ENCODE assay signal across 24 cellular contexts in genomic region chr18:45295388-45295787, GRCh38.
DNase-seq lines count a peak whose midpoint lies in the region; ATAC-seq, FAIRE-seq and TF ChIP-seq lines count a peak whose summit lies in the region.
"Had no signal": no experiment of that assay in that cellular context is flagged by ENCODE, and none has a peak within 500 bp of the region (broad histone marks: within the 10 kb centered on the region; RNA-seq: fewer than 3 reads in every experiment).

No MANE protein-coding gene starts in this region.

- POLR2A ChIA-PET in K562 (lab: Yijun Ruan, JAX): no interaction called here

- TF ChIP-seq EP300 in K562 (IDR thresholded peaks at IDR 0.05; ENCODE audit: low read length): no peak
- no peak for TF ChIP-seq EP300 in neural cell (conservative IDR thresholded peaks at IDR 0.05; ENCODE audit: poor library complexity, severe bottlenecking)

- CTCF ChIA-PET in K562 (lab: Yijun Ruan, JAX; ENCODE audit: low intra/inter-chr PET ratio): no interaction called here

- WGBS in K562 (ENCODE audit: insufficient coverage, low coverage, missing lambda C conversion rate): 3% methylated on average over 6 of the region's 6 CpGs

- H2AFZ ChIP-seq in K562 (ENCODE audit: low read depth, low read length) (no peak overlapping the region), neural cell (ENCODE audit: low read depth, low read length) (no peak overlapping the region)

- intact Hi-C loops in K562 (cut with micrococcal nuclease): no loop called here
- intact Hi-C loops in sciatic nerve (cut with DNase I): no loop called here

- BruUV-seq in K562 (replicated peaks; lab: Mats Ljungman, UMichigan): no TSS peak

- H3K79me2 ChIP-seq in K562 (ENCODE audit: control insufficient read depth, insufficient read depth, low read length): no peaks in the 10 kb centered on the region
- no peaks in the 10 kb centered on the region for H3K79me2 ChIP-seq in neural cell (replicated peaks; ENCODE audit: insufficient read depth, low read length)

- no peak overlapping the region for H3K27ac ChIP-seq in K562 (ENCODE audit: extremely low read depth, low read depth, low read length)
- peak overlapping the region; percentile 19 for H3K27ac ChIP-seq in neural cell (ENCODE audit: low read length)
- no peak overlapping the region for H3K27ac ChIP-seq in right atrium auricular region
- H3K27ac ChIP-seq: BLaER1 had no signal

- ATAC-seq in K562: no peak
- peak; percentile 50 for ATAC-seq in sciatic nerve
- no peak for ATAC-seq in HG03565 (IDR thresholded peaks at IDR 0.05; ENCODE audit: unreplicated experiment)
- no peak for ATAC-seq in GM18517 (IDR thresholded peaks at IDR 0.05; ENCODE audit: unreplicated experiment)

- in situ Hi-C loops in K562 (cut with MboI): no loop called here

- H3K9me3 ChIP-seq in K562 (replicated peaks; ENCODE audit: control insufficient read depth, insufficient read depth, low read depth, low read length) (no peaks in the 10 kb centered on the region), neural cell (ENCODE audit: low read length) (no peaks in the 10 kb centered on the region), right atrium auricular region (no peaks in the 10 kb centered on the region)
- H3K9me3 ChIP-seq: BE2C, BLaER1 had no signal

- H4K20me1 ChIP-seq in K562 (replicated peaks; ENCODE audit: control insufficient read depth, insufficient read depth, low read length) (no peaks in the 10 kb centered on the region), neural cell (ENCODE audit: insufficient read depth) (no peaks in the 10 kb centered on the region)
- H4K20me1 ChIP-seq: BLaER1 had no signal

- TF ChIP-seq POLR2A in K562 (conservative IDR thresholded peaks at IDR 0.05): no peak

- H3K4me2 ChIP-seq in K562 (ENCODE audit: insufficient read depth, low read length) (no peak overlapping the region), neural cell (ENCODE audit: low read length) (no peak overlapping the region)
- H3K4me2 ChIP-seq: BLaER1 had no signal

- H3K4me3 ChIP-seq in K562: no peak overlapping the region
- no peak overlapping the region for H3K4me3 ChIP-seq in neural cell (ENCODE audit: low read length)
- H3K4me3 ChIP-seq in right atrium auricular region: no peak overlapping the region
- H3K4me3 ChIP-seq: BLaER1 had no signal

- FAIRE-seq in K562 (lab: Jason Lieb, UNC): no peak
- FAIRE-seq: A204.1, G401.6, GM12891 had no signal

- TF ChIP-seq CTCF in K562 (IDR thresholded peaks at IDR 0.05 in 2 of 3, conservative IDR thresholded peaks at IDR 0.05 in 1 of 3; ENCODE audit: insufficient read depth in 2 of 3, low read depth in 1 of 3, low read length in 3 of 3): no peak
- TF ChIP-seq CTCF in neural cell (IDR thresholded peaks at IDR 0.05; ENCODE audit: poor library complexity, severe bottlenecking): no peak
- TF ChIP-seq CTCF in right atrium auricular region (IDR thresholded peaks at IDR 0.05): no peak

- TF ChIP-seq RAD21 in K562 (CRISPR knock-in tag; conservative IDR thresholded peaks at IDR 0.05 in 1 of 2, IDR thresholded peaks at IDR 0.05 in 1 of 2) (no peak), neural cell (conservative IDR thresholded peaks at IDR 0.05) (no peak)

- peak; percentile 62 for DNase-seq in NCI-H2227 treated with DMSO at 0.1 percent for 48 hours (lab: John Stamatoyannopoulos, UW)
- DNase-seq in K562 (ENCODE audit: extremely low read depth in 1 of 4, low spot score in 3 of 4): peak in 1 of 4 experiments; percentile 1
- DNase-seq in sciatic nerve (ENCODE audit: low spot score): no peak
- no peak for DNase-seq in NOMO-1 treated with dmso at 0.1 percent for 144 hours (lab: John Stamatoyannopoulos, UW; ENCODE audit: unreplicated experiment)
- no peak for DNase-seq in right atrium auricular region (ENCODE audit: low spot score)
- DNase-seq: 8988T; ACHN; BE2C; C1 segment of cervical spinal cord; CD4-positive, alpha-beta memory T cell; CD4-positive, CD25-positive, alpha-beta regulatory T cell; CD8-positive, alpha-beta memory T cell; COR-L47; DMS 273 treated with DMSO at 0.1 percent for 48 hours; DMS153; DMS79 treated with DMSO at 0.1 percent for 48 hours; GF-D8 had no signal

- H3K9me2 ChIP-seq in neural cell (ENCODE audit: insufficient read depth, low read length): no peaks in the 10 kb centered on the region

- H3K4me1 ChIP-seq in K562 (replicated peaks in 1 of 2; ENCODE audit: control insufficient read depth in 2 of 2, insufficient read depth in 2 of 2, low read length in 2 of 2) (no peaks in the 10 kb centered on the region), right atrium auricular region (no peaks in the 10 kb centered on the region)
- H3K4me1 ChIP-seq: BE2C had no signal

- H3K9me1 ChIP-seq in K562 (ENCODE audit: control insufficient read depth, insufficient read depth, low read length): no peaks in the 10 kb centered on the region

- peaks cover 14% of the 10 kb centered on the region for H3F3A ChIP-seq in neural cell (ENCODE audit: insufficient read depth, low read length, poor library complexity, severe bottlenecking)

- no peak overlapping the region for H3K9ac ChIP-seq in K562 (ENCODE audit: insufficient read depth in 1 of 2, low read depth in 2 of 2, low read length in 2 of 2)
- no peak overlapping the region for H3K9ac ChIP-seq in neural cell (ENCODE audit: low read length)
- H3K9ac ChIP-seq: BLaER1 had no signal

- H3K27me3 ChIP-seq in K562 (ENCODE audit: control insufficient read depth in 2 of 2, insufficient read depth in 2 of 2, low read length in 2 of 2) (no peaks in the 10 kb centered on the region), neural cell (ENCODE audit: insufficient read depth, low read depth, low read length) (no peaks in the 10 kb centered on the region), right atrium auricular region (no peaks in the 10 kb centered on the region)
- H3K27me3 ChIP-seq: BE2C, BLaER1 had no signal

- H3K36me3 ChIP-seq in K562 (ENCODE audit: control insufficient read depth, insufficient read depth, low read length) (no peaks in the 10 kb centered on the region), neural cell (ENCODE audit: insufficient read depth, low read length) (no peaks in the 10 kb centered on the region), right atrium auricular region (no peaks in the 10 kb centered on the region)
- H3K36me3 ChIP-seq: BE2C, BLaER1 had no signal

TF ChIP-seq in K562, 482 proteins besides CTCF, POLR2A, EP300 and RAD21:
- peak; percentile 37; the same call in 1 of the 2 replicates for TF ChIP-seq TAL1 (IDR thresholded peaks at IDR 0.05)
- no peak for TF ChIP-seq FOXP1 (CRISPR knock-in tag; IDR thresholded peaks at IDR 0.05)
- no peak for TF ChIP-seq COPS2 (conservative IDR thresholded peaks at IDR 0.05)
- TF ChIP-seq TCF15 (CRISPR knock-in tag; IDR thresholded peaks at IDR 0.05): no peak
- no peak for TF ChIP-seq ARID2 (IDR thresholded peaks at IDR 0.05)
- TF ChIP-seq CBFA2T3 (IDR thresholded peaks at IDR 0.05): peak; percentile 39
- TF ChIP-seq CXXC5 (CRISPR knock-in tag; IDR thresholded peaks at IDR 0.05): no peak
TF ChIP-seq in K562: peak in this region for 2.

TF ChIP-seq in neural cell, 6 proteins besides CTCF, POLR2A, EP300 and RAD21:
- TF ChIP-seq REST (IDR thresholded peaks at IDR 0.05; ENCODE audit: borderline replicate concordance) (peak; percentile 47), POLR2AphosphoS5 (IDR thresholded peaks at IDR 0.05) (peak; percentile 26), EZH2 (IDR thresholded peaks at IDR 0.05; ENCODE audit: borderline replicate concordance, insufficient read depth, low read length, poor library complexity, severe bottlenecking) (no peak)
